3 cellular contexts compared by ENCODE assay signal in the genomic region with DNA sequence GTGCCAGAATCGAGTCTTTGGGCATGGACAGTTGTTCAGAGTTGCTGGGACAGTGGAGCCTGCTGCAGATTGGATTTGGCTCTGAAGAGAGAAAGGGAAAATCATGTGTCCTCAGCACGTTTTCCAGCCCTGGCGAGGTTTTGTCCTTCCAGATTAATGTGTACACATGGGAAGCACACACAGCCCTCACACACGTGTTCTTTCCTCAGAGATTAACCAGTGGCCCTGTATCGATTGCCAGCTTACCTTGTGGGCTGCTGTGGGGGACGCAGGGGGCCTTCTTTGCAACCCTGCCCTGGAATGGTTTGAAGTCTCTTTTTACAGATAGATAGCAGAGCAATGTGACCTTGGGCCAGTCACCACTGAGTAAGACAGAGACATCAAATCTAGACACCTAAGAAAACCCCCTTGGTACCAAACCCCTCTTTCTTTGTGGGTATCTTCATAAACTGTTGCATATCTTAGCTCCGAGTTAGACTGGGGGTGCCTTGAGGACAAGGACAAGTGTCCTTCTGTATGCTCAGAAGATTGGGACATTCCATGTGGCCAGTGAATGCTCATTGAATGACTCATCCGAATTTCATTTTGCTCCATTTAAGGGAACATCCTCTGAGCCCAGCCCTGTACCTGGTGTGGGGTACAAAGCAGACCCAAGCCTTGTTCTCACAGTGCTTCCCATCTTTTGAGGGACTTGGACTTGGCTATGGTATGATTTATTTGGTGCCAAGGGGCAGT.
TF ChIP-seq lines count a peak whose summit lies in the region.

No MANE protein-coding gene starts in this region.

TF ChIP-seq in A549, 52 proteins besides CTCF, POLR2A, EP300 and RAD21:
- TF ChIP-seq, protein P1, sequence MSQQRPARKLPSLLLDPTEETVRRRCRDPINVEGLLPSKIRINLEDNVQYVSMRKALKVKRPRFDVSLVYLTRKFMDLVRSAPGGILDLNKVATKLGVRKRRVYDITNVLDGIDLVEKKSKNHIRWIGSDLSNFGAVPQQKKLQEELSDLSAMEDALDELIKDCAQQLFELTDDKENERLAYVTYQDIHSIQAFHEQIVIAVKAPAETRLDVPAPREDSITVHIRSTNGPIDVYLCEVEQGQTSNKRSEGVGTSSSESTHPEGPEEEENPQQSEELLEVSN (IDR thresholded peaks at IDR 0.05; ENCODE audit: borderline replicate concordance, low read depth), result 0 out of 2 replicates have a peak, but pooled peaks have one; percentile 20
- TF ChIP-seq CBX8 (IDR thresholded peaks at IDR 0.05) (no peak), CEBPB (IDR thresholded peaks at IDR 0.05) (peak in 1 of 2 experiments; percentile 58; a peak in 1 of 4 replicates), JUN (IDR thresholded peaks at IDR 0.05) (peak in 1 of 2 experiments; percentile 31; a peak in 1 of 5 replicates), EHMT2 (IDR thresholded peaks at IDR 0.05; ENCODE audit: low read depth) (no peak), JUNB (IDR thresholded peaks at IDR 0.05) (peak; percentile 30; the same call in 1 of the 2 replicates), FOSL2 (IDR thresholded peaks at IDR 0.05) (no peak), FOSL2 (CRISPR knock-in tag; IDR thresholded peaks at IDR 0.05) (peak; percentile 90)
- TF ChIP-seq, protein P2, sequence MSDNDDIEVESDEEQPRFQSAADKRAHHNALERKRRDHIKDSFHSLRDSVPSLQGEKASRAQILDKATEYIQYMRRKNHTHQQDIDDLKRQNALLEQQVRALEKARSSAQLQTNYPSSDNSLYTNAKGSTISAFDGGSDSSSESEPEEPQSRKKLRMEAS (IDR thresholded peaks at IDR 0.05), result peak; percentile 49; the same call in 1 of the 2 replicates
- TF ChIP-seq, protein P3, sequence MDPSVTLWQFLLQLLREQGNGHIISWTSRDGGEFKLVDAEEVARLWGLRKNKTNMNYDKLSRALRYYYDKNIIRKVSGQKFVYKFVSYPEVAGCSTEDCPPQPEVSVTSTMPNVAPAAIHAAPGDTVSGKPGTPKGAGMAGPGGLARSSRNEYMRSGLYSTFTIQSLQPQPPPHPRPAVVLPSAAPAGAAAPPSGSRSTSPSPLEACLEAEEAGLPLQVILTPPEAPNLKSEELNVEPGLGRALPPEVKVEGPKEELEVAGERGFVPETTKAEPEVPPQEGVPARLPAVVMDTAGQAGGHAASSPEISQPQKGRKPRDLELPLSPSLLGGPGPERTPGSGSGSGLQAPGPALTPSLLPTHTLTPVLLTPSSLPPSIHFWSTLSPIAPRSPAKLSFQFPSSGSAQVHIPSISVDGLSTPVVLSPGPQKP (IDR thresholded peaks at IDR 0.05; ENCODE audit: low read depth, low read length), result no peak

TF ChIP-seq in IMR-90, 13 proteins besides CTCF, POLR2A, EP300 and RAD21:
- TF ChIP-seq RCOR1 (IDR thresholded peaks at IDR 0.05; ENCODE audit: insufficient replicate concordance, low read length) (no peak), RFX5 (IDR thresholded peaks at IDR 0.05; ENCODE audit: low read depth, low read length) (no peak), CEBPB (IDR thresholded peaks at IDR 0.05; ENCODE audit: low read depth, low read length) (peak; percentile 14; the same call in 1 of the 2 replicates), FOS (IDR thresholded peaks at IDR 0.05; ENCODE audit: low read depth, low read length) (peak; percentile 21; the same call in 1 of the 2 replicates), NFE2L2 (IDR thresholded peaks at IDR 0.05; ENCODE audit: low read depth, low read length) (no peak), CHD1 (IDR thresholded peaks at IDR 0.05; ENCODE audit: low read depth, low read length) (no peak)
- TF ChIP-seq, protein P4, sequence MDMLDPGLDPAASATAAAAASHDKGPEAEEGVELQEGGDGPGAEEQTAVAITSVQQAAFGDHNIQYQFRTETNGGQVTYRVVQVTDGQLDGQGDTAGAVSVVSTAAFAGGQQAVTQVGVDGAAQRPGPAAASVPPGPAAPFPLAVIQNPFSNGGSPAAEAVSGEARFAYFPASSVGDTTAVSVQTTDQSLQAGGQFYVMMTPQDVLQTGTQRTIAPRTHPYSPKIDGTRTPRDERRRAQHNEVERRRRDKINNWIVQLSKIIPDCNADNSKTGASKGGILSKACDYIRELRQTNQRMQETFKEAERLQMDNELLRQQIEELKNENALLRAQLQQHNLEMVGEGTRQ (IDR thresholded peaks at IDR 0.05; ENCODE audit: low read depth, low read length), result no peak
TF ChIP-seq in IMR-90: peak in this region for 2.

TF ChIP-seq in H1, 55 proteins besides CTCF, POLR2A, EP300 and RAD21:
- TF ChIP-seq JUND (IDR thresholded peaks at IDR 0.05; ENCODE audit: low read length) (peak; percentile 48; the same call in 1 of the 2 replicates), CHD2 (IDR thresholded peaks at IDR 0.05; ENCODE audit: low read length) (no peak)
